Comparison of ENCODE assay signal across 8 cellular contexts in genomic region chr5:99019812-99020697, GRCh38.
DNase-seq lines count a peak whose midpoint lies in the region; ATAC-seq, FAIRE-seq and TF ChIP-seq lines count a peak whose summit lies in the region.

No MANE protein-coding gene starts in this region.

- H3K27ac ChIP-seq in keratinocyte (ENCODE audit: control insufficient read depth, insufficient read depth, low read length): no peak overlapping the region
- no peak overlapping the region for H3K27ac ChIP-seq in CD4-positive, alpha-beta T cell (ENCODE audit: low read depth, low read length)
- H3K27ac ChIP-seq in ovary: no peak overlapping the region
- no peak overlapping the region for H3K27ac ChIP-seq in thyroid gland

- H2AFZ ChIP-seq in keratinocyte (ENCODE audit: control insufficient read depth, low read length): no peak overlapping the region

- TF ChIP-seq POLR2A in ovary (IDR thresholded peaks at IDR 0.05): no peak
- no peak for TF ChIP-seq POLR2A in thyroid gland (IDR thresholded peaks at IDR 0.05)

- no peaks in the 10 kb centered on the region for H3K9me3 Mint-ChIP-seq in CD4-positive, alpha-beta T cell

- no peaks in the 10 kb centered on the region for H3K9me1 ChIP-seq in keratinocyte (ENCODE audit: control insufficient read depth, extremely low read depth, insufficient read depth, low read length)

- intact Hi-C loops in CD4-positive, alpha-beta T cell (cut with DNase I, micrococcal nuclease): no loop called here
- intact Hi-C loops in ovary (cut with DNase I) (no loop called here), thyroid gland (cut with DNase I) (no loop called here)

- POLR2A ChIA-PET in CD4-positive, alpha-beta T cell (lab: Charles Lee): interaction anchor here (1.2 kb wide), 1 partner anchor 91 kb away, joined by 3 read pairs; no protein-coding TSS in a partner anchor

- H3K4me3 ChIP-seq in keratinocyte (ENCODE audit: control insufficient read depth in 2 of 3, extremely low read depth in 1 of 3, insufficient read depth in 2 of 3, low read depth in 1 of 3, low read length in 3 of 3): no peak overlapping the region
- H3K4me3 ChIP-seq in ovary: no peak overlapping the region
- no peak overlapping the region for H3K4me3 ChIP-seq in thyroid gland (replicated peaks in 1 of 3)

- no peaks in the 10 kb centered on the region for H3K79me2 ChIP-seq in keratinocyte (ENCODE audit: control insufficient read depth, insufficient read depth, low read length)

- H3K9me3 ChIP-seq in keratinocyte (ENCODE audit: control insufficient read depth, low read depth, low read length) (no peaks in the 10 kb centered on the region), ovary (no peaks in the 10 kb centered on the region), thyroid gland (no peaks in the 10 kb centered on the region)
- no peaks in the 10 kb centered on the region for H3K9me3 ChIP-seq in CD4-positive, alpha-beta T cell (ENCODE audit: control insufficient read depth, low read length)

- FAIRE-seq in keratinocyte (lab: Jason Lieb, UNC): no peak

- H3K27ac Mint-ChIP-seq in CD4-positive, alpha-beta T cell: no peak overlapping the region

- H3K36me3 Mint-ChIP-seq in CD4-positive, alpha-beta T cell (ENCODE audit: low read depth): no peaks in the 10 kb centered on the region

- dilution Hi-C loops in keratinocyte (cut with MboI; ENCODE audit: extremely low pct_ligation_motif_present, low sequenced_read_pairs): no loop called here

- peak overlapping the region; percentile 18 for H3K4me2 ChIP-seq in keratinocyte (ENCODE audit: control insufficient read depth, extremely low read depth, insufficient read depth, low read depth, low read length)

- ATAC-seq in GM18499 (IDR thresholded peaks at IDR 0.05; ENCODE audit: insufficient read depth, unreplicated experiment) (peak; percentile 80), HG03060 (IDR thresholded peaks at IDR 0.05; ENCODE audit: low read depth, unreplicated experiment) (peak; percentile 44)
- no peak for ATAC-seq in CD4-positive, alpha-beta T cell (ENCODE audit: poor library complexity)

- peaks cover 8% of the 10 kb centered on the region for H3K4me1 ChIP-seq in keratinocyte (ENCODE audit: control insufficient read depth, extremely low read depth, insufficient read depth, low read length)
- no peaks in the 10 kb centered on the region for H3K4me1 ChIP-seq in ovary (ENCODE audit: insufficient read depth)
- H3K4me1 ChIP-seq in thyroid gland: no peaks in the 10 kb centered on the region

- no peaks in the 10 kb centered on the region for H4K20me1 ChIP-seq in keratinocyte (ENCODE audit: control insufficient read depth, extremely low read depth, insufficient read depth, low read length)

- no peaks in the 10 kb centered on the region for H3K27me3 ChIP-seq in keratinocyte (ENCODE audit: control insufficient read depth, extremely low read depth, insufficient read depth, low read length)
- H3K27me3 ChIP-seq in CD4-positive, alpha-beta T cell (ENCODE audit: control insufficient read depth, insufficient read depth, low read length): no peaks in the 10 kb centered on the region
- no peaks in the 10 kb centered on the region for H3K27me3 ChIP-seq in ovary
- no peaks in the 10 kb centered on the region for H3K27me3 ChIP-seq in thyroid gland

- CTCF ChIA-PET in CD4-positive, alpha-beta T cell (lab: Charles Lee): interaction anchor here (1.0 kb wide), 1 partner anchor 41 kb away, joined by 4 read pairs; no protein-coding TSS in a partner anchor

- H3K4me3 Mint-ChIP-seq in CD4-positive, alpha-beta T cell: no peak overlapping the region

- DNase-seq in SHP77 (lab: John Stamatoyannopoulos, UW) (peak; percentile 24 to 29), keratinocyte (ENCODE audit: low read depth, low spot score) (no peak), HK-2 (ENCODE audit: unreplicated experiment) (no peak), ovary (no peak), thyroid gland (no peak)
- DNase-seq in CD4-positive, alpha-beta T cell: no peak

- TF ChIP-seq CTCF in keratinocyte (optimal IDR thresholded peaks at IDR 0.05 in 1 of 3, IDR thresholded peaks at IDR 0.05 in 1 of 3, conservative IDR thresholded peaks at IDR 0.05 in 1 of 3; ENCODE audit: extremely low read depth in 1 of 3, insufficient read depth in 2 of 3, low read length in 3 of 3) (no peak), ovary (IDR thresholded peaks at IDR 0.05) (no peak), thyroid gland (IDR thresholded peaks at IDR 0.05) (no peak)
- TF ChIP-seq CTCF in CD4-positive, alpha-beta T cell (IDR thresholded peaks at IDR 0.05): no peak

- no peaks in the 10 kb centered on the region for H3K27me3 Mint-ChIP-seq in CD4-positive, alpha-beta T cell

- no peak for TF ChIP-seq EP300 in ovary (IDR thresholded peaks at IDR 0.05)

- no peaks in the 10 kb centered on the region for H3K36me3 ChIP-seq in keratinocyte (ENCODE audit: control insufficient read depth in 2 of 2, extremely low read depth in 1 of 2, insufficient read depth in 2 of 2, low read length in 2 of 2)
- no peaks in the 10 kb centered on the region for H3K36me3 ChIP-seq in ovary
- no peaks in the 10 kb centered on the region for H3K36me3 ChIP-seq in thyroid gland

- no peaks in the 10 kb centered on the region for H3K4me1 Mint-ChIP-seq in CD4-positive, alpha-beta T cell (ENCODE audit: low read depth)

- H3K9ac ChIP-seq in keratinocyte (ENCODE audit: control insufficient read depth, extremely low read depth, insufficient read depth, low read length): no peak overlapping the region

- 7 to 10% (median 7%) methylated on average over 3 of the region's 3 CpGs for WGBS in ovary, 3 donors
- 35 to 37% methylated on average over 3 of the region's 3 CpGs for WGBS in thyroid gland, 2 donors

Comparison
In these comparisons a context has a peak if more than half of its experiments do, and no peak if none do; other contexts are left out.
1. DNase-seq: peak in SHP77 (2 of 2); none in keratinocyte (single experiment), HK-2 (single experiment), CD4-positive, alpha-beta T cell (0 of 10), ovary (0 of 5) and thyroid gland (0 of 2).